In the genomic region with DNA sequence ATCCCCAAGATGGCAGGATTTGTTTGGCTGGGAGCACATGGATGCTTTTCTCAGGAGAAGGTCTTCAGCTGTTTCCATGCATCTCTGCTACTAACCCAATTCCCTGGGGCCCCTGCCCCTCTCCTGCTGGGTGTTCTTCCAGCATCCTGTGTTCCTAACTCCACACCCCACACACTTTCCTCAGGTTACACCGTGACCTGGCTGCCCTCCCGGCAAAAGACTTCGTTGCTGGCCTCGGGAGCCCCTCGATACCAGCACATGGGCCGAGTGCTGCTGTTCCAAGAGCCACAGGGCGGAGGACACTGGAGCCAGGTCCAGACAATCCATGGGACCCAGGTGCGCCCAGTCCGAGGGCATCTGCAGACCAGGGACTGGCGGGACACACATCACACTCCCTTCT, we compare ENCODE assay signal across 17 cellular contexts. TPM values are rescaled to one million over a fixed set of nuclear protein-coding genes. Genes with fewer than 3 reads are reported as not detected.
DNase-seq lines count a peak whose midpoint lies in the region; TF ChIP-seq lines count a peak whose summit lies in the region.
"Had no signal": no experiment of that assay in that cellular context is flagged by ENCODE, and none has a peak within 500 bp of the region (broad histone marks: within the 10 kb centered on the region; RNA-seq: fewer than 3 reads in every experiment).

No MANE protein-coding gene starts in this region.

- intact Hi-C loops in activated CD4-positive, alpha-beta T cell treated with anti-CD3 and anti-CD28 coated beads, Interleukin-2, amount 10 ng/mL, durations not matched to agents 24 days and 14 days (cut with micrococcal nuclease), result no loop called here

- no peak for TF ChIP-seq CTCF in neural progenitor cell (IDR thresholded peaks at IDR 0.05)

- peaks cover 4% of the 10 kb centered on the region for H3K4me1 Mint-ChIP-seq in neural progenitor cell
- peaks cover 21% of the 10 kb centered on the region for H3K4me1 Mint-ChIP-seq in activated CD4-positive, alpha-beta T cell treated with anti-CD3 and anti-CD28 coated beads, Interleukin-2, amount 10 ng/mL, durations not matched to agents 24 days and 14 days

- H3K36me3 Mint-ChIP-seq in neural progenitor cell, result no peaks in the 10 kb centered on the region
- H3K36me3 Mint-ChIP-seq in activated CD4-positive, alpha-beta T cell treated with anti-CD3 and anti-CD28 coated beads, Interleukin-2, amount 10 ng/mL, durations not matched to agents 24 days and 14 days (ENCODE audit: low read depth), result peaks cover 55% of the 10 kb centered on the region

- peak overlapping the region; percentile 41 for H3K4me3 Mint-ChIP-seq in neural progenitor cell
- no peak overlapping the region for H3K4me3 Mint-ChIP-seq in activated CD4-positive, alpha-beta T cell treated with anti-CD3 and anti-CD28 coated beads, Interleukin-2, amount 10 ng/mL, durations not matched to agents 24 days and 14 days
- H3K4me3 Mint-ChIP-seq: CD4-positive, alpha-beta memory T cell had no signal

- H3K79me2 ChIP-seq in neural progenitor cell (ENCODE audit: low read depth), result no peaks in the 10 kb centered on the region

- H2AFZ ChIP-seq in neural progenitor cell (replicated peaks), result peak overlapping the region; percentile 57

- H3K27ac Mint-ChIP-seq in neural progenitor cell, result peak overlapping the region; percentile 68
- no peak overlapping the region for H3K27ac Mint-ChIP-seq in activated CD4-positive, alpha-beta T cell treated with anti-CD3 and anti-CD28 coated beads, Interleukin-2, amount 10 ng/mL, durations not matched to agents 24 days and 14 days

- H3K9ac ChIP-seq in neural progenitor cell, result no peak overlapping the region
- H3K9ac ChIP-seq: BLaER1 treated with 17β-estradiol and CSF1 and Interleukin-3, amounts not matched to agents 10 nM and 100 nM; KMS-11 had no signal

- no peaks in the 10 kb centered on the region for H4K20me1 ChIP-seq in neural progenitor cell (ENCODE audit: low read depth)

- H3K9me3 ChIP-seq in neural progenitor cell (ENCODE audit: low read depth), result no peaks in the 10 kb centered on the region
- H3K9me3 ChIP-seq: BLaER1 treated with 17β-estradiol and CSF1 and Interleukin-3, amounts not matched to agents 10 nM and 100 nM; HAP-1; SJSA1 had no signal

- peaks cover 5% of the 10 kb centered on the region for H3K27me3 Mint-ChIP-seq in neural progenitor cell (ENCODE audit: insufficient read depth, low read depth)
- H3K27me3 Mint-ChIP-seq in activated CD4-positive, alpha-beta T cell treated with anti-CD3 and anti-CD28 coated beads, Interleukin-2, amount 10 ng/mL, durations not matched to agents 24 days and 14 days, result no peaks in the 10 kb centered on the region
- H3K27me3 Mint-ChIP-seq: CD4-positive, alpha-beta memory T cell had no signal

- no peak overlapping the region for H3K27ac ChIP-seq in neural progenitor cell
- H3K27ac ChIP-seq: BLaER1 treated with 17β-estradiol and CSF1 and Interleukin-3, amounts not matched to agents 10 nM and 100 nM; KMS-11; SJSA1 had no signal

- H3K9me3 Mint-ChIP-seq in neural progenitor cell, result no peaks in the 10 kb centered on the region
- no peaks in the 10 kb centered on the region for H3K9me3 Mint-ChIP-seq in activated CD4-positive, alpha-beta T cell treated with anti-CD3 and anti-CD28 coated beads, Interleukin-2, amount 10 ng/mL, durations not matched to agents 24 days and 14 days
- H3K9me3 Mint-ChIP-seq: CD4-positive, alpha-beta memory T cell had no signal

- H3K4me1 ChIP-seq in neural progenitor cell, result peaks cover 6% of the 10 kb centered on the region

- no peaks in the 10 kb centered on the region for H3K36me3 ChIP-seq in H7 (replicated peaks; ENCODE audit: control insufficient read depth, insufficient read depth, low read length)
- H3K36me3 ChIP-seq in neural progenitor cell, result no peaks in the 10 kb centered on the region
- H3K36me3 ChIP-seq: HAP-1, SJSA1 had no signal

- H3K27me3 ChIP-seq in H7 (ENCODE audit: control insufficient read depth, insufficient read depth, low read length), result no peaks in the 10 kb centered on the region
- no peaks in the 10 kb centered on the region for H3K27me3 ChIP-seq in neural progenitor cell
- H3K27me3 ChIP-seq: BLaER1 treated with 17β-estradiol and CSF1 and Interleukin-3, amounts not matched to agents 10 nM and 100 nM; SJSA1 had no signal

- DNase-seq in H7 (peak; percentile 29), LHCN-M2 (ENCODE audit: low read depth) (peak; percentile 25), left kidney (ENCODE audit: low read depth, low spot score) (peak; percentile 72), neural progenitor cell (ENCODE audit: low spot score) (no peak), cerebellar cortex (ENCODE audit: low spot score) (no peak), DMS 273 treated with DMSO at 0.1 percent for 48 hours (lab: John Stamatoyannopoulos, UW) (no peak)
- DNase-seq in activated CD4-positive, alpha-beta T cell treated with anti-CD3 and anti-CD28 coated beads, Interleukin-2, amount 10 ng/mL, durations not matched to agents 24 days and 14 days, result no peak
- DNase-seq: CD4-positive, alpha-beta memory T cell; NCI-H1105; NCI-H2029; NCI-H524 treated with DMSO at 0.1 percent for 48 hours; NCI-H82 had no signal

- H3K4me3 ChIP-seq in H7 (ENCODE audit: insufficient read depth, low read depth, low read length) (no peak overlapping the region), neural progenitor cell (no peak overlapping the region)
- H3K4me3 ChIP-seq: BLaER1 treated with 17β-estradiol and CSF1 and Interleukin-3, amounts not matched to agents 10 nM and 100 nM; HAP-1; SJSA1 had no signal

- H3F3A ChIP-seq in neural progenitor cell (ENCODE audit: low read depth), result peaks cover 3% of the 10 kb centered on the region

- H3K4me2 ChIP-seq in neural progenitor cell, result no peak overlapping the region
- H3K4me2 ChIP-seq: BLaER1 treated with 17β-estradiol and CSF1 and Interleukin-3, amounts not matched to agents 10 nM and 100 nM; KMS-11 had no signal

RNA-seq across cellular contexts. Expression of gene ITGAL, which starts 21.5 kb away (rescaled TPM):
- total RNA-seq in H7 (2014; rRNA removed; shearing (Covaris generic)), result 0.03 and 0.11 TPM in 2 replicates
- total RNA-seq in LHCN-M2 (2014; rRNA removed) (not detected in 2 replicates), neural progenitor cell (ENCODE audit: low replicate concordance) (not detected in 2 replicates)
- polyA plus RNA-seq in LHCN-M2 (2012), result not detected
- total RNA-seq in activated CD4-positive, alpha-beta T cell treated with anti-CD3 and anti-CD28 coated beads, Interleukin-2, amount 10 ng/mL, durations not matched to agents 24 days and 14 days, result 264 and 267 TPM in 2 replicates
- total RNA-seq: Daoy, SJSA1 had no signal

RNA-seq across cellular contexts. Expression of gene ZNF768, which starts 32.3 kb away (rescaled TPM):
- 55.2 and 55.3 TPM in 2 replicates for total RNA-seq in H7 (2014; rRNA removed; shearing (Covaris generic))
- 36.7 and 40.6 TPM in 2 replicates for total RNA-seq in LHCN-M2 (2014; rRNA removed)
- 22.2 TPM for polyA plus RNA-seq in LHCN-M2 (2012)
- total RNA-seq in neural progenitor cell (ENCODE audit: low replicate concordance), result 15.5 and 49.9 TPM in 2 replicates
- total RNA-seq in activated CD4-positive, alpha-beta T cell treated with anti-CD3 and anti-CD28 coated beads, Interleukin-2, amount 10 ng/mL, durations not matched to agents 24 days and 14 days, result 12.9 and 14.8 TPM in 2 replicates

RNA-seq across cellular contexts. Expression of gene ZNF747, which starts 40.6 kb away (rescaled TPM):
- 14.5 and 16.2 TPM in 2 replicates for total RNA-seq in H7 (2014; rRNA removed; shearing (Covaris generic))
- total RNA-seq in LHCN-M2 (2014; rRNA removed), result 13.3 TPM in 2 replicates
- 5.0 TPM for polyA plus RNA-seq in LHCN-M2 (2012)
- 7.0 and 14.5 TPM in 2 replicates for total RNA-seq in neural progenitor cell (ENCODE audit: low replicate concordance)
- 10.5 and 13.6 TPM in 2 replicates for total RNA-seq in activated CD4-positive, alpha-beta T cell treated with anti-CD3 and anti-CD28 coated beads, Interleukin-2, amount 10 ng/mL, durations not matched to agents 24 days and 14 days

RNA-seq across cellular contexts. Expression of gene SEPHS2, which starts 48.4 kb away (rescaled TPM):
- total RNA-seq in H7 (2014; rRNA removed; shearing (Covaris generic)), result 8.2 and 9.8 TPM in 2 replicates
- total RNA-seq in LHCN-M2 (2014; rRNA removed) (5.1 and 10.0 TPM in 2 replicates), neural progenitor cell (ENCODE audit: low replicate concordance) (9.0 and 13.9 TPM in 2 replicates)
- polyA plus RNA-seq in LHCN-M2 (2012), result 25.1 TPM
- 79.7 and 80.2 TPM in 2 replicates for total RNA-seq in activated CD4-positive, alpha-beta T cell treated with anti-CD3 and anti-CD28 coated beads, Interleukin-2, amount 10 ng/mL, durations not matched to agents 24 days and 14 days

Comparison
In these comparisons a context has a peak if more than half of its experiments do, and no peak if none do; other contexts are left out.
1. DNase-seq: peak in H7 (single experiment), LHCN-M2 (single experiment) and left kidney (single experiment); none in neural progenitor cell (single experiment), cerebellar cortex (single experiment), DMS 273 treated with DMSO at 0.1 percent for 48 hours (single experiment) and activated CD4-positive, alpha-beta T cell treated with anti-CD3 and anti-CD28 coated beads, Interleukin-2, amount 10 ng/mL, durations not matched to agents 24 days and 14 days (single experiment).
2. RNA of gene ITGAL, which starts 21.5 kb away (total RNA-seq): 264 to 267 TPM in activated CD4-positive, alpha-beta T cell treated with anti-CD3 and anti-CD28 coated beads, Interleukin-2, amount 10 ng/mL, durations not matched to agents 24 days and 14 days; 0.03 to 0.11 TPM in H7, not detected in LHCN-M2 and not detected in neural progenitor cell; every median in the first group is over 100 times any median in the second.